ENCODE assay signal across 21 cellular contexts in the genomic region with DNA sequence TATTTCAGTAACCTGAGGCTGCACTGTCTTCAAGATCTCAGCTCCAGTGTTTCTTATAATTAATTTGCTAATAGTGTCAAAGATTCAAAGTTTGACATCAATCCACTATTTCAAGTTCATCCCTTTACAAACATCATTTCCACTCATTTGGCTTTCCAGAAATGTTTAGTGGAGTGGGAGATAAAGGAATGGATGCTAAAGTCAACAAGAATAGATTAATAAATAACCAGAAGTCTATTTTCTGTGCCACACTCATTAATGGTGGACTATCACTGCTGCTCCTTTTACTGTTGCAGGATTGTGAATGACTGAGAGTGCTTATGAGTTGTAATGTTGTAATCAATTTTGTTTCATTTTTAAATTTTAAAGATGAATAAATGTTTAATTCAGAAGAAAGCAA.
"Had no signal": no experiment of that assay in that cellular context is flagged by ENCODE, and none has a peak within 500 bp of the region (broad histone marks: within the 10 kb centered on the region; RNA-seq: fewer than 3 reads in every experiment).

No MANE protein-coding gene starts in this region.

- H3K4me1 ChIP-seq: colonic mucosa, esophagus squamous epithelium, gastroesophageal sphincter, left ventricle myocardium inferior, parathyroid adenoma, prostate gland, stomach had no signal

- H3K27me3 ChIP-seq: colonic mucosa, esophagus squamous epithelium, gastroesophageal sphincter, stomach had no signal

- H3K27ac ChIP-seq: colonic mucosa, esophagus squamous epithelium, gastroesophageal sphincter, left ventricle myocardium inferior, parathyroid adenoma, prostate gland, stomach, thoracic aorta had no signal

- H3K9me3 ChIP-seq: colonic mucosa, esophagus squamous epithelium, gastroesophageal sphincter, left ventricle myocardium inferior, prostate gland, stomach, thoracic aorta had no signal

- H3K36me3 ChIP-seq: colonic mucosa, esophagus squamous epithelium, gastroesophageal sphincter, left ventricle myocardium inferior, prostate gland, stomach, thoracic aorta had no signal

- ATAC-seq: gastroesophageal sphincter; naive thymus-derived CD4-positive, alpha-beta T cell had no signal

- H3K4me3 ChIP-seq: colonic mucosa, esophagus squamous epithelium, gastroesophageal sphincter, left ventricle myocardium inferior, prostate gland, stomach, thoracic aorta had no signal

- H3K79me2 ChIP-seq: parathyroid adenoma had no signal

- DNase-seq: colonic mucosa; dermis blood vessel endothelial cell; esophagus squamous epithelium; foreskin fibroblast; glutamatergic neuron; immature natural killer cell; left ventricle myocardium inferior; mesendoderm; naive thymus-derived CD4-positive, alpha-beta T cell; nephron progenitor cell; retina; small intestine; stimulated activated CD4-positive, alpha-beta T cell treated with anti-CD3 and anti-CD28 coated beads, Interleukin-12 subunit alpha, Interleukin-12 subunit beta, amount 100 ng/mL, for 4 hours; stimulated activated naive CD4-positive, alpha-beta T cell; stomach; substantia nigra; trophoblast cell had no signal
